ENCODE assay signal across 14 cellular contexts in the genomic region with DNA sequence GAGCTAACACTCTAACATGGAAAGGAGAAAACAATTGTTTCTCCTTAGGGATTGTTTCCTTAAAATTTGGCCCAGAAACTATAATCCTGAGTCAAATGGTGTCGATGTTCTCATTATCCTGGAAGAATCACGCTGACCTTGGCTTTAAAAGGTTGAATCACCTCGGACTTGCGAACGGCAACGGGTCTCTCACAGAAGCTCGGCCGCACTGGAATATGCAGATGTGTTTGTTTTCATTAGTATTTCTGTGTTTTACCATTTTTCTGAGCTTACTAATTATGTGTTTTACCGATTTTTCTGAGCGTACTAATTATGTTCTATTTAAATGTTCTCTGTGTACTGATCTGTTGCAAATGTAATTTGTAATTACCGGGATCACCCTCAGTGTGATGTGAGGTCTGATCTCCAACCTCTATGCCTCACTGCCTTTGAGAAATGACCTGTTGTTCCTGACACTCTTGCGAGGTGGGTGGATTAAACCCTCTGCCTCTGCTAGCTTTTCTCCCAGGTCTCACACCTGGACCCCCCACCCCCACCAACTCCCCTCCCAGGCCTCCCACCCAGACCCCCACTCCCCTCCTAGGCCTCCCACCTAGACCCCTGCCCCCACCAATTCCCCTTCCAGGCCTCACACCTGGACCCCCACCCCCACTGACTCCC. TPM values are rescaled to one million over a fixed set of nuclear protein-coding genes. Genes with fewer than 3 reads are reported as not detected.
DNase-seq lines count a peak whose midpoint lies in the region; ATAC-seq and TF ChIP-seq lines count a peak whose summit lies in the region.
"Had no signal": no experiment of that assay in that cellular context is flagged by ENCODE, and none has a peak within 500 bp of the region (broad histone marks: within the 10 kb centered on the region; RNA-seq: fewer than 3 reads in every experiment).

No MANE protein-coding gene starts in this region.

- no peaks in the 10 kb centered on the region for H3K9me3 ChIP-seq in CD4-positive, alpha-beta memory T cell (ENCODE audit: control insufficient read depth in 1 of 2, low read length in 2 of 2)
- H3K9me3 ChIP-seq: heart left ventricle, prostate gland, SJCRH30 had no signal

- H3K9me2 ChIP-seq in GM23338 (ENCODE audit: insufficient read depth): no peaks in the 10 kb centered on the region

- H4K20me1 ChIP-seq in GM23338 (replicated peaks; ENCODE audit: insufficient read depth): no peaks in the 10 kb centered on the region

- H3K27me3 Mint-ChIP-seq in CD14-positive monocyte (ENCODE audit: low read depth in 3 of 3) (peaks cover 10 to 17% (median 16%) of the 10 kb centered on the region in 3 donors), GM23338 (ENCODE audit: insufficient read depth, low read depth, poor library complexity) (peaks cover 18% of the 10 kb centered on the region)
- H3K27me3 Mint-ChIP-seq in CD4-positive, alpha-beta memory T cell: peaks cover 5% of the 10 kb centered on the region in 2 donors
- H3K27me3 Mint-ChIP-seq: brain had no signal

- H2AFZ ChIP-seq in GM23338: no peak overlapping the region

- no peaks in the 10 kb centered on the region for H3K4me1 ChIP-seq in GM23338 (ENCODE audit: insufficient read depth)
- no peaks in the 10 kb centered on the region for H3K4me1 ChIP-seq in CD4-positive, alpha-beta memory T cell (ENCODE audit: insufficient read depth, low read length)
- H3K4me1 ChIP-seq: heart left ventricle, prostate gland, SJCRH30 had no signal

- ATAC-seq in GM23338 (peak; percentile 13; the same call in 2 of the 3 replicates), HG03432 (IDR thresholded peaks at IDR 0.05; ENCODE audit: unreplicated experiment) (no peak)
- ATAC-seq: heart left ventricle had no signal

- H3K4me3 Mint-ChIP-seq in CD14-positive monocyte: no peak overlapping the region
- no peak overlapping the region for H3K4me3 Mint-ChIP-seq in GM23338
- H3K4me3 Mint-ChIP-seq in CD4-positive, alpha-beta memory T cell: no peak overlapping the region
- H3K4me3 Mint-ChIP-seq: brain had no signal

- TF ChIP-seq CTCF in CD14-positive monocyte (IDR thresholded peaks at IDR 0.05): no peak
- no peak for TF ChIP-seq CTCF in GM23338 (conservative IDR thresholded peaks at IDR 0.05; ENCODE audit: low read depth in 2 of 2)

- H3K27me3 ChIP-seq in GM23338 (ENCODE audit: insufficient read depth): no peaks in the 10 kb centered on the region
- H3K27me3 ChIP-seq in CD4-positive, alpha-beta memory T cell (ENCODE audit: insufficient read depth, low read length): no peaks in the 10 kb centered on the region
- H3K27me3 ChIP-seq: SJCRH30 had no signal

- no peak overlapping the region for H3K4me3 ChIP-seq in GM23338
- H3K4me3 ChIP-seq in CD4-positive, alpha-beta memory T cell (ENCODE audit: low read length in 2 of 2): no peak overlapping the region
- H3K4me3 ChIP-seq: heart left ventricle, prostate gland, SJCRH30 had no signal

- CTCF ChIA-PET in CD4-positive, alpha-beta memory T cell (lab: Charles Lee; ENCODE audit: partially characterized antibody): no interaction called here

- H3K79me2 ChIP-seq in GM23338 (replicated peaks; ENCODE audit: insufficient read depth): no peaks in the 10 kb centered on the region

- H3K36me3 ChIP-seq in GM23338 (ENCODE audit: insufficient read depth): no peaks in the 10 kb centered on the region
- H3K36me3 ChIP-seq in CD4-positive, alpha-beta memory T cell (ENCODE audit: insufficient read depth, low read length): no peaks in the 10 kb centered on the region
- H3K36me3 ChIP-seq: heart left ventricle, prostate gland, SJCRH30 had no signal

- no peak overlapping the region for H3K27ac ChIP-seq in GM23338 (ENCODE audit: low read depth)
- H3K27ac ChIP-seq in CD4-positive, alpha-beta memory T cell (ENCODE audit: low read depth, low read length): no peak overlapping the region
- H3K27ac ChIP-seq: heart left ventricle, prostate gland, SJCRH30 had no signal

- POLR2A ChIA-PET in CD4-positive, alpha-beta memory T cell (lab: Charles Lee; ENCODE audit: partially characterized antibody): no interaction called here

- no peak overlapping the region for H3K4me2 ChIP-seq in GM23338

- H3K4me1 Mint-ChIP-seq in CD14-positive monocyte (no peaks in the 10 kb centered on the region), GM23338 (peaks cover 7% of the 10 kb centered on the region)
- H3K4me1 Mint-ChIP-seq in CD4-positive, alpha-beta memory T cell: no peaks in the 10 kb centered on the region

- H3F3A ChIP-seq in GM23338 (replicated peaks; ENCODE audit: low read depth): no peaks in the 10 kb centered on the region

- H3K9me3 Mint-ChIP-seq in CD14-positive monocyte: no peaks in the 10 kb centered on the region
- no peaks in the 10 kb centered on the region for H3K9me3 Mint-ChIP-seq in GM23338
- H3K9me3 Mint-ChIP-seq in CD4-positive, alpha-beta memory T cell: no peaks in the 10 kb centered on the region

- H3K36me3 Mint-ChIP-seq in CD14-positive monocyte (no peaks in the 10 kb centered on the region), GM23338 (ENCODE audit: low read depth) (no peaks in the 10 kb centered on the region)
- H3K36me3 Mint-ChIP-seq in CD4-positive, alpha-beta memory T cell: no peaks in the 10 kb centered on the region
- H3K36me3 Mint-ChIP-seq: brain had no signal

- H3K27ac Mint-ChIP-seq in CD14-positive monocyte: peak overlapping the region in 1 of 7 donors; percentile 20
- H3K27ac Mint-ChIP-seq in GM23338: peak overlapping the region; percentile 99
- no peak overlapping the region for H3K27ac Mint-ChIP-seq in CD4-positive, alpha-beta memory T cell

- DNase-seq in CD14-positive monocyte (ENCODE audit: low spot score) (peak; percentile 29), GM23338 (ENCODE audit: low spot score) (peak; percentile 23), RPMI8226 (peak; percentile 40), kidney glomerular epithelial cell (lab: John Stamatoyannopoulos, UW) (peak; percentile 36), NCI-H69 (lab: John Stamatoyannopoulos, UW) (no peak), NCI-H2196 treated with DMSO at 0.1 percent for 48 hours (lab: John Stamatoyannopoulos, UW; ENCODE audit: unreplicated experiment) (no peak)
- no peak for DNase-seq in CD4-positive, alpha-beta memory T cell
- DNase-seq: heart left ventricle; NCI-H446 treated with DMSO at 0.1 percent for 48 hours; SJCRH30; stimulated activated CD4-positive, alpha-beta T cell treated with anti-CD3 and anti-CD28 coated beads, Interleukin-4, amount 100 ng/mL, for 4 hours had no signal

- intact Hi-C loops in CD14-positive monocyte (cut with micrococcal nuclease): no loop called here
- intact Hi-C loops in CD4-positive, alpha-beta memory T cell (cut with micrococcal nuclease): no loop called here

TF ChIP-seq in GM23338, 12 proteins besides CTCF, POLR2A, EP300 and RAD21:
- TF ChIP-seq POLR2AphosphoS5 (IDR thresholded peaks at IDR 0.05; ENCODE audit: low read depth) (0 out of 2 replicates have a peak, but pooled peaks have one; percentile 43), JUNB (IDR thresholded peaks at IDR 0.05; ENCODE audit: unreplicated experiment) (no peak), EZH2 (IDR thresholded peaks at IDR 0.05; ENCODE audit: low read depth, unreplicated experiment) (no peak), EZH2phosphoT487 (IDR thresholded peaks at IDR 0.05; ENCODE audit: unreplicated experiment) (no peak)

RNA-seq across cellular contexts. Expression of a gene that starts 38.3 kb away (rescaled TPM):
- not detected for polyA plus RNA-seq in CD14-positive monocyte
- 15.0 and 20.3 TPM in 2 replicates for total RNA-seq in GM23338 (2014; rRNA removed; shearing (Covaris generic))
- polyA plus RNA-seq in GM23338 (2016; fragmentation: Nextera tagmentation; extraction: Ambion mirVana): 7.2 and 10.1 TPM in 2 replicates
- under 1 TPM; 0.35 to 0.47 TPM for total RNA-seq in CD4-positive, alpha-beta memory T cell
- under 1 TPM; 0.18 to 0.30 TPM for polyA plus RNA-seq in CD4-positive, alpha-beta memory T cell
- total RNA-seq: SJCRH30 had no signal

RNA-seq across cellular contexts. Expression of a gene that starts 42.0 kb away (rescaled TPM):
- polyA plus RNA-seq in CD14-positive monocyte: 10 to 100 TPM; 67.9 to 71.7 TPM
- total RNA-seq in GM23338 (2014; rRNA removed; shearing (Covaris generic)): 11.7 and 18.0 TPM in 2 replicates
- 9.7 and 13.5 TPM in 2 replicates for polyA plus RNA-seq in GM23338 (2016; fragmentation: Nextera tagmentation; extraction: Ambion mirVana)
- total RNA-seq in CD4-positive, alpha-beta memory T cell: 10 to 100 TPM; 49.3 to 51.4 TPM
- 10 to 100 TPM; 29.8 to 34.0 TPM for polyA plus RNA-seq in CD4-positive, alpha-beta memory T cell

Comparison
In these comparisons a context has a peak if more than half of its experiments do, and no peak if none do; other contexts are left out.
1. DNase-seq: peak in CD14-positive monocyte (single experiment), GM23338 (single experiment), RPMI8226 (single experiment) and kidney glomerular epithelial cell (single experiment); none in NCI-H69 (single experiment), CD4-positive, alpha-beta memory T cell (0 of 5) and NCI-H2196 treated with DMSO at 0.1 percent for 48 hours (single experiment).